3 cellular contexts compared by ENCODE assay signal in genomic region chr1:93992954-93993353, GRCh38.
TF ChIP-seq lines count a peak whose summit lies in the region.

No MANE protein-coding gene starts in this region.

TF ChIP-seq in SK-N-SH, 30 proteins besides CTCF, POLR2A, EP300 and RAD21:
- TF ChIP-seq REST (IDR thresholded peaks at IDR 0.05; ENCODE audit: low read depth, low read length) (no peak), ELF1 (IDR thresholded peaks at IDR 0.05) (no peak), IRF3 (IDR thresholded peaks at IDR 0.05; ENCODE audit: low read depth, low read length) (no peak), TEAD4 (IDR thresholded peaks at IDR 0.05; ENCODE audit: borderline replicate concordance, insufficient read depth) (no peak), SMC3 (IDR thresholded peaks at IDR 0.05; ENCODE audit: low read depth, low read length) (no peak), GATA2 (CRISPR knock-in tag; IDR thresholded peaks at IDR 0.05) (no peak), SIN3A (IDR thresholded peaks at IDR 0.05; ENCODE audit: borderline replicate concordance, low read depth, low read length) (no peak), GABPA (IDR thresholded peaks at IDR 0.05; ENCODE audit: low read depth) (no peak)
TF ChIP-seq in SK-N-SH: peak in this region for 0.

TF ChIP-seq in SK-N-SH treated with all-trans-retinoic acid at 6 μM for 48 hours, 23 proteins besides CTCF, POLR2A, EP300 and RAD21 (continued from another document):
- TF ChIP-seq CSRNP3 (CRISPR knock-in tag; IDR thresholded peaks at IDR 0.05) (no peak), TOX (CRISPR knock-in tag; IDR thresholded peaks at IDR 0.05; ENCODE audit: borderline replicate concordance) (no peak), ZFP3 (CRISPR knock-in tag; IDR thresholded peaks at IDR 0.05) (no peak), ZFP30 (CRISPR knock-in tag; IDR thresholded peaks at IDR 0.05) (no peak), ZNF565 (CRISPR knock-in tag; conservative IDR thresholded peaks at IDR 0.05; ENCODE audit: low read depth) (no peak), CSDC2 (CRISPR knock-in tag; IDR thresholded peaks at IDR 0.05) (no peak), ZNF70 (CRISPR knock-in tag; IDR thresholded peaks at IDR 0.05) (no peak), OSR1 (CRISPR knock-in tag; IDR thresholded peaks at IDR 0.05) (no peak), ZC3H10 (CRISPR knock-in tag; IDR thresholded peaks at IDR 0.05) (no peak), ZNF8 (CRISPR knock-in tag; IDR thresholded peaks at IDR 0.05) (no peak), PPARA (CRISPR knock-in tag; IDR thresholded peaks at IDR 0.05; ENCODE audit: borderline replicate concordance) (no peak), TSHZ2 (CRISPR knock-in tag; IDR thresholded peaks at IDR 0.05) (no peak), GLIS3 (CRISPR knock-in tag; IDR thresholded peaks at IDR 0.05) (no peak), ARNTL (CRISPR knock-in tag; IDR thresholded peaks at IDR 0.05; ENCODE audit: borderline replicate concordance, low read depth) (no peak)

TF ChIP-seq in liver, 16 proteins besides CTCF, POLR2A, EP300 and RAD21:
- no peak for TF ChIP-seq ZBTB33 (IDR thresholded peaks at IDR 0.05)
- TF ChIP-seq FOXA2 (IDR thresholded peaks at IDR 0.05) = no peak
- no peak for TF ChIP-seq HNF4G (IDR thresholded peaks at IDR 0.05)
- peak; percentile 27 for TF ChIP-seq YY1 (IDR thresholded peaks at IDR 0.05)
- no peak for TF ChIP-seq GABPA (IDR thresholded peaks at IDR 0.05 in 1 of 2, conservative IDR thresholded peaks at IDR 0.05 in 1 of 2)
- no peak for TF ChIP-seq TAF1 (conservative IDR thresholded peaks at IDR 0.05)
- TF ChIP-seq EGR1 (IDR thresholded peaks at IDR 0.05; ENCODE audit: low read depth in 2 of 2) = no peak
- TF ChIP-seq REST (IDR thresholded peaks at IDR 0.05) = peak; percentile 43
- TF ChIP-seq SP1 (IDR thresholded peaks at IDR 0.05) = peak; percentile 45
- peak in 1 of 2 donors; percentile 64 for TF ChIP-seq RXRA (IDR thresholded peaks at IDR 0.05)
- no peak for TF ChIP-seq NR2F2 (IDR thresholded peaks at IDR 0.05)
- TF ChIP-seq HNF4A (conservative IDR thresholded peaks at IDR 0.05) = peak; percentile 53 to 75
- TF ChIP-seq MAX (IDR thresholded peaks at IDR 0.05) = peak; percentile 35
- TF ChIP-seq ATF3 (IDR thresholded peaks at IDR 0.05) = no peak
- peak; percentile 15 for TF ChIP-seq FOXA1 (IDR thresholded peaks at IDR 0.05)
- TF ChIP-seq JUND (IDR thresholded peaks at IDR 0.05) = peak in 1 of 2 donors; percentile 20
